In genomic region chr1:28898267-28898955, GRCh38 we compare ENCODE assay signal across 1 cellular context.
TF ChIP-seq lines count a peak whose summit lies in the region.

No MANE protein-coding gene starts in this region.

TF ChIP-seq in HepG2, 621 proteins besides CTCF, POLR2A, EP300 and RAD21 (continued from another document):
- TF ChIP-seq, protein P1, sequence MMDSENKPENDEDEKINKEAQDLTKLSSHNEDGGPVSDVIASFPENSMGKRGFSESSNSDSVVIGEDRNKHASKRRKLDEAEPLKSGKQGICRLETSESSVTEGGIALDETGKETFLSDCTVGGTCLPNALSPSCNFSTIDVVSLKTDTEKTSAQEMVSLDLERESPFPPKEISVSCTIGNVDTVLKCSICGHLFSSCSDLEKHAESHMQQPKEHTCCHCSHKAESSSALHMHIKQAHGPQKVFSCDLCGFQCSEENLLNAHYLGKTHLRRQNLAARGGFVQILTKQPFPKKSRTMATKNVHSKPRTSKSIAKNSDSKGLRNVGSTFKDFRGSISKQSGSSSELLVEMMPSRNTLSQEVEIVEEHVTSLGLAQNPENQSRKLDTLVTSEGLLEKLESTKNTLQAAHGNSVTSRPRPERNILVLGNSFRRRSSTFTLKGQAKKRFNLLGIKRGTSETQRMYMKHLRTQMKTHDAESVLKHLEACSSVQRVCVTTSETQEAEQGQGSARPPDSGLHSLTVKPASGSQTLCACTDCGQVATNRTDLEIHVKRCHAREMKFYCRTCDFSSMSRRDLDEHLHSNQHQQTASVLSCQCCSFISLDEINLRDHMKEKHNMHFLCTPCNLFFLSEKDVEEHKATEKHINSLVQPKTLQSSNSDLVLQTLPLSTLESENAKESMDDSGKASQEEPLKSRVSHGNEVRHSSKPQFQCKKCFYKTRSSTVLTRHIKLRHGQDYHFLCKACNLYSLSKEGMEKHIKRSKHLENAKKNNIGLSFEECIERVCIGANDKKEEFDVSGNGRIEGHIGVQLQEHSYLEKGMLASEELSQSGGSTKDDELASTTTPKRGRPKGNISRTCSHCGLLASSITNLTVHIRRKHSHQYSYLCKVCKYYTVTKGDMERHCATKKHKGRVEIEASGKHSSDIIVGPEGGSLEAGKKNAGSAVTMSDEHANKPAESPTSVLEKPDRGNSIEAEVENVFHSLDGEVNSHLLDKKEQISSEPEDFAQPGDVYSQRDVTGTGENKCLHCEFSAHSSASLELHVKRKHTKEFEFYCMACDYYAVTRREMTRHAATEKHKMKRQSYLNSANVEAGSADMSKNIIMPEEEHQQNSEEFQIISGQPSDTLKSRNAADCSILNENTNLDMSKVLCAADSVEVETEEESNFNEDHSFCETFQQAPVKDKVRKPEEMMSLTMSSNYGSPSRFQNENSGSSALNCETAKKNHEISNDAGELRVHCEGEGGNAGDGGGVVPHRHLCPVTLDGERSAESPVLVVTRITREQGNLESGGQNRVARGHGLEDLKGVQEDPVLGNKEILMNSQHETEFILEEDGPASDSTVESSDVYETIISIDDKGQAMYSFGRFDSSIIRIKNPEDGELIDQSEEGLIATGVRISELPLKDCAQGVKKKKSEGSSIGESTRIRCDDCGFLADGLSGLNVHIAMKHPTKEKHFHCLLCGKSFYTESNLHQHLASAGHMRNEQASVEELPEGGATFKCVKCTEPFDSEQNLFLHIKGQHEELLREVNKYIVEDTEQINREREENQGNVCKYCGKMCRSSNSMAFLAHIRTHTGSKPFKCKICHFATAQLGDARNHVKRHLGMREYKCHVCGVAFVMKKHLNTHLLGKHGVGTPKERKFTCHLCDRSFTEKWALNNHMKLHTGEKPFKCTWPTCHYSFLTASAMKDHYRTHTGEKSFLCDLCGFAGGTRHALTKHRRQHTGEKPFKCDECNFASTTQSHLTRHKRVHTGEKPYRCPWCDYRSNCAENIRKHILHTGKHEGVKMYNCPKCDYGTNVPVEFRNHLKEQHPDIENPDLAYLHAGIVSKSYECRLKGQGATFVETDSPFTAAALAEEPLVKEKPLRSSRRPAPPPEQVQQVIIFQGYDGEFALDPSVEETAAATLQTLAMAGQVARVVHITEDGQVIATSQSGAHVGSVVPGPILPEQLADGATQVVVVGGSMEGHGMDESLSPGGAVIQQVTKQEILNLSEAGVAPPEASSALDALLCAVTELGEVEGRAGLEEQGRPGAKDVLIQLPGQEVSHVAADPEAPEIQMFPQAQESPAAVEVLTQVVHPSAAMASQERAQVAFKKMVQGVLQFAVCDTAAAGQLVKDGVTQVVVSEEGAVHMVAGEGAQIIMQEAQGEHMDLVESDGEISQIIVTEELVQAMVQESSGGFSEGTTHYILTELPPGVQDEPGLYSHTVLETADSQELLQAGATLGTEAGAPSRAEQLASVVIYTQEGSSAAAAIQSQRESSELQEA (CRISPR knock-in tag; IDR thresholded peaks at IDR 0.05; ENCODE audit: not compliant biosample characterization) = no peak
- TF ChIP-seq ZNF605 (CRISPR knock-in tag; IDR thresholded peaks at IDR 0.05) (no peak), U2AF1 (optimal IDR thresholded peaks at IDR 0.05; ENCODE audit: low read depth, low read length) (no peak)
- TF ChIP-seq, protein P2, sequence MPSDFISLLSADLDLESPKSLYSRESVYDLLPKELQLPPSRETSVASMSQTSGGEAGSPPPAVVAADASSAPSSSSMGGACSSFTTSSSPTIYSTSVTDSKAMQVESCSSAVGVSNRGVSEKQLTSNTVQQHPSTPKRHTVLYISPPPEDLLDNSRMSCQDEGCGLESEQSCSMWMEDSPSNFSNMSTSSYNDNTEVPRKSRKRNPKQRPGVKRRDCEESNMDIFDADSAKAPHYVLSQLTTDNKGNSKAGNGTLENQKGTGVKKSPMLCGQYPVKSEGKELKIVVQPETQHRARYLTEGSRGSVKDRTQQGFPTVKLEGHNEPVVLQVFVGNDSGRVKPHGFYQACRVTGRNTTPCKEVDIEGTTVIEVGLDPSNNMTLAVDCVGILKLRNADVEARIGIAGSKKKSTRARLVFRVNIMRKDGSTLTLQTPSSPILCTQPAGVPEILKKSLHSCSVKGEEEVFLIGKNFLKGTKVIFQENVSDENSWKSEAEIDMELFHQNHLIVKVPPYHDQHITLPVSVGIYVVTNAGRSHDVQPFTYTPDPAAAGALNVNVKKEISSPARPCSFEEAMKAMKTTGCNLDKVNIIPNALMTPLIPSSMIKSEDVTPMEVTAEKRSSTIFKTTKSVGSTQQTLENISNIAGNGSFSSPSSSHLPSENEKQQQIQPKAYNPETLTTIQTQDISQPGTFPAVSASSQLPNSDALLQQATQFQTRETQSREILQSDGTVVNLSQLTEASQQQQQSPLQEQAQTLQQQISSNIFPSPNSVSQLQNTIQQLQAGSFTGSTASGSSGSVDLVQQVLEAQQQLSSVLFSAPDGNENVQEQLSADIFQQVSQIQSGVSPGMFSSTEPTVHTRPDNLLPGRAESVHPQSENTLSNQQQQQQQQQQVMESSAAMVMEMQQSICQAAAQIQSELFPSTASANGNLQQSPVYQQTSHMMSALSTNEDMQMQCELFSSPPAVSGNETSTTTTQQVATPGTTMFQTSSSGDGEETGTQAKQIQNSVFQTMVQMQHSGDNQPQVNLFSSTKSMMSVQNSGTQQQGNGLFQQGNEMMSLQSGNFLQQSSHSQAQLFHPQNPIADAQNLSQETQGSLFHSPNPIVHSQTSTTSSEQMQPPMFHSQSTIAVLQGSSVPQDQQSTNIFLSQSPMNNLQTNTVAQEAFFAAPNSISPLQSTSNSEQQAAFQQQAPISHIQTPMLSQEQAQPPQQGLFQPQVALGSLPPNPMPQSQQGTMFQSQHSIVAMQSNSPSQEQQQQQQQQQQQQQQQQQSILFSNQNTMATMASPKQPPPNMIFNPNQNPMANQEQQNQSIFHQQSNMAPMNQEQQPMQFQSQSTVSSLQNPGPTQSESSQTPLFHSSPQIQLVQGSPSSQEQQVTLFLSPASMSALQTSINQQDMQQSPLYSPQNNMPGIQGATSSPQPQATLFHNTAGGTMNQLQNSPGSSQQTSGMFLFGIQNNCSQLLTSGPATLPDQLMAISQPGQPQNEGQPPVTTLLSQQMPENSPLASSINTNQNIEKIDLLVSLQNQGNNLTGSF (CRISPR knock-in tag; IDR thresholded peaks at IDR 0.05) = no peak
